Comparison of ENCODE assay signal across 1 cellular context in the genomic region with DNA sequence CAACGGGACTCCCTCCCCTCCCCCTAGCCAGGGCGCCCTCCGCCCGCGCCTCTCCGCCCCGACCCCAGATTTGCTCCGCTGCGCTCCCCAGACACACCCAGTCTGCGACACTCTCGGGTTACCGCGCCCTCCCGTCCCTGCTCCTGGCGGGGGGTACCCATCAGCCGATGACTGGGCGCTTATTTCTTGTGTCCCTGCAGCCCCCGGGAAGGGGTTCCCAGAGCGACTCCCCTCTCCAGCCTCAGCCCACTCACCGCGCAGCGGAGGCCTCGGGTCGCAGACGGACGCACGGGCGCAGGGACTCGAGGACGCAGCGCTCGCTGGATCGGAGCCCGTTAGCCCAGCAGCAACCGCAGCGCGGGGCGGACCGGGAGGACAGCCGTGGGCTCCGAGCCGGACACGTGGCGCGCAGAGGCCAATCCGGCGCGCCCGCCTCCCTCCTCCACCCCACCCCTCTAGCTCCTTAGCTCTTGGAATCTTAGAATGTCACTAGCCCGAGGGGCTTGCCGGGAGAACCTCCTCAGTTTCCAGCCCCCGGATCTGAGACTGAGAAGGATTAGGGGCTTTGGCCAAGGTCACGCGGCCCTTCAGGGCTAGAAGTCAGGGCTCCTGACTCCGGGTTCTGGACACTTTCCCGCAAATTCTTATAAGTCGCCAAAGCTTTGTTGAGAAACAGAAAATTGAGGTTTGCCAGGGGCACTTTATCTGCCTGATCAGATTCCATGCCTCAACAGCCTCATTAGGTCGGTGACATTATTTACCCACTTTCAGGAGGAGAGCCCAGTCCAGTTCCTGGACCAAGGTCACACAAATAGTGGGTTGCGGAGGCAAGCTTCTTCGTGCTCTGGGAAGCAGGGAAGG.
TF ChIP-seq lines count a peak whose summit lies in the region.

A gene (minus strand): TSS at position 354 of the 861 bp plus-strand sequence. CDS start 9,878 bp downstream, outside the sequence.

TF ChIP-seq in GM12878, 131 proteins besides CTCF, POLR2A, EP300 and RAD21 (continued from another document):
- TF ChIP-seq MYC (IDR thresholded peaks at IDR 0.05; ENCODE audit: insufficient read depth, insufficient read length, insufficient replicate concordance, low read length, severe bottlenecking) (no peak), ZNF24 (IDR thresholded peaks at IDR 0.05) (no peak), SPI1 (IDR thresholded peaks at IDR 0.05; ENCODE audit: borderline replicate concordance, insufficient read depth, low read depth, low read length) (no peak), BHLHE40 (IDR thresholded peaks at IDR 0.05; ENCODE audit: borderline replicate concordance in 1 of 2, low read depth in 2 of 2, low read length in 1 of 2) (peak in 1 of 2 experiments; percentile 69; a peak in 2 of 4 replicates), KAT2A (conservative IDR thresholded peaks at IDR 0.05; ENCODE audit: control insufficient read depth, low read depth, low read length) (no peak), EED (IDR thresholded peaks at IDR 0.05; ENCODE audit: low read depth) (peak; percentile 46), LARP7 (IDR thresholded peaks at IDR 0.05) (peak; percentile 57; the same call in 1 of the 2 replicates), ZNF207 (IDR thresholded peaks at IDR 0.05; ENCODE audit: borderline replicate concordance) (no peak), FOXK2 (IDR thresholded peaks at IDR 0.05) (no peak), KDM1A (IDR thresholded peaks at IDR 0.05; ENCODE audit: borderline replicate concordance) (no peak), TCF7 (IDR thresholded peaks at IDR 0.05; ENCODE audit: borderline replicate concordance) (no peak), JUNB (IDR thresholded peaks at IDR 0.05) (no peak), CBFB (IDR thresholded peaks at IDR 0.05; ENCODE audit: low read depth) (0 out of 2 replicates have a peak, but pooled peaks have one; percentile 18), MTA3 (IDR thresholded peaks at IDR 0.05; ENCODE audit: borderline replicate concordance, low read length) (no peak), SREBF1 (IDR thresholded peaks at IDR 0.05; ENCODE audit: low read length) (no peak), KLF5 (IDR thresholded peaks at IDR 0.05; ENCODE audit: partially characterized antibody) (no peak), PAX8 (IDR thresholded peaks at IDR 0.05) (no peak), SMARCA5 (IDR thresholded peaks at IDR 0.05) (0 out of 2 replicates have a peak, but pooled peaks have one; percentile 16), FOXM1 (IDR thresholded peaks at IDR 0.05; ENCODE audit: low read depth, low read length) (no peak), CHD2 (IDR thresholded peaks at IDR 0.05; ENCODE audit: borderline replicate concordance, low read depth, low read length) (no peak), HDAC2 (IDR thresholded peaks at IDR 0.05) (no peak), RB1 (IDR thresholded peaks at IDR 0.05; ENCODE audit: borderline replicate concordance) (peak; percentile 34; the same call in 1 of the 2 replicates), HDAC6 (IDR thresholded peaks at IDR 0.05; ENCODE audit: unreplicated experiment) (no peak), RCOR1 (conservative IDR thresholded peaks at IDR 0.05; ENCODE audit: low read depth, low read length) (no peak), HCFC1 (IDR thresholded peaks at IDR 0.05; ENCODE audit: low read length) (0 out of 2 replicates have a peak, but pooled peaks have one; percentile 14), BCL11A (IDR thresholded peaks at IDR 0.05; ENCODE audit: low read depth, low read length) (no peak), DPF2 (IDR thresholded peaks at IDR 0.05) (0 out of 2 replicates have a peak, but pooled peaks have one; percentile 42), MXI1 (IDR thresholded peaks at IDR 0.05; ENCODE audit: low read depth, low read length) (peak; percentile 16; the same call in 1 of the 2 replicates)
- TF ChIP-seq, protein P1, sequence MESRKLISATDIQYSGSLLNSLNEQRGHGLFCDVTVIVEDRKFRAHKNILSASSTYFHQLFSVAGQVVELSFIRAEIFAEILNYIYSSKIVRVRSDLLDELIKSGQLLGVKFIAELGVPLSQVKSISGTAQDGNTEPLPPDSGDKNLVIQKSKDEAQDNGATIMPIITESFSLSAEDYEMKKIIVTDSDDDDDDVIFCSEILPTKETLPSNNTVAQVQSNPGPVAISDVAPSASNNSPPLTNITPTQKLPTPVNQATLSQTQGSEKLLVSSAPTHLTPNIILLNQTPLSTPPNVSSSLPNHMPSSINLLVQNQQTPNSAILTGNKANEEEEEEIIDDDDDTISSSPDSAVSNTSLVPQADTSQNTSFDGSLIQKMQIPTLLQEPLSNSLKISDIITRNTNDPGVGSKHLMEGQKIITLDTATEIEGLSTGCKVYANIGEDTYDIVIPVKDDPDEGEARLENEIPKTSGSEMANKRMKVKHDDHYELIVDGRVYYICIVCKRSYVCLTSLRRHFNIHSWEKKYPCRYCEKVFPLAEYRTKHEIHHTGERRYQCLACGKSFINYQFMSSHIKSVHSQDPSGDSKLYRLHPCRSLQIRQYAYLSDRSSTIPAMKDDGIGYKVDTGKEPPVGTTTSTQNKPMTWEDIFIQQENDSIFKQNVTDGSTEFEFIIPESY (IDR thresholded peaks at IDR 0.05): no peak
- TF ChIP-seq, protein P2, sequence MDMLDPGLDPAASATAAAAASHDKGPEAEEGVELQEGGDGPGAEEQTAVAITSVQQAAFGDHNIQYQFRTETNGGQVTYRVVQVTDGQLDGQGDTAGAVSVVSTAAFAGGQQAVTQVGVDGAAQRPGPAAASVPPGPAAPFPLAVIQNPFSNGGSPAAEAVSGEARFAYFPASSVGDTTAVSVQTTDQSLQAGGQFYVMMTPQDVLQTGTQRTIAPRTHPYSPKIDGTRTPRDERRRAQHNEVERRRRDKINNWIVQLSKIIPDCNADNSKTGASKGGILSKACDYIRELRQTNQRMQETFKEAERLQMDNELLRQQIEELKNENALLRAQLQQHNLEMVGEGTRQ (IDR thresholded peaks at IDR 0.05; ENCODE audit: borderline replicate concordance, low read depth, low read length): peak; percentile 93
- TF ChIP-seq, protein P3, sequence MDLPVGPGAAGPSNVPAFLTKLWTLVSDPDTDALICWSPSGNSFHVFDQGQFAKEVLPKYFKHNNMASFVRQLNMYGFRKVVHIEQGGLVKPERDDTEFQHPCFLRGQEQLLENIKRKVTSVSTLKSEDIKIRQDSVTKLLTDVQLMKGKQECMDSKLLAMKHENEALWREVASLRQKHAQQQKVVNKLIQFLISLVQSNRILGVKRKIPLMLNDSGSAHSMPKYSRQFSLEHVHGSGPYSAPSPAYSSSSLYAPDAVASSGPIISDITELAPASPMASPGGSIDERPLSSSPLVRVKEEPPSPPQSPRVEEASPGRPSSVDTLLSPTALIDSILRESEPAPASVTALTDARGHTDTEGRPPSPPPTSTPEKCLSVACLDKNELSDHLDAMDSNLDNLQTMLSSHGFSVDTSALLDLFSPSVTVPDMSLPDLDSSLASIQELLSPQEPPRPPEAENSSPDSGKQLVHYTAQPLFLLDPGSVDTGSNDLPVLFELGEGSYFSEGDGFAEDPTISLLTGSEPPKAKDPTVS (IDR thresholded peaks at IDR 0.05; ENCODE audit: low read depth, low read length): no peak
- TF ChIP-seq, protein P4, sequence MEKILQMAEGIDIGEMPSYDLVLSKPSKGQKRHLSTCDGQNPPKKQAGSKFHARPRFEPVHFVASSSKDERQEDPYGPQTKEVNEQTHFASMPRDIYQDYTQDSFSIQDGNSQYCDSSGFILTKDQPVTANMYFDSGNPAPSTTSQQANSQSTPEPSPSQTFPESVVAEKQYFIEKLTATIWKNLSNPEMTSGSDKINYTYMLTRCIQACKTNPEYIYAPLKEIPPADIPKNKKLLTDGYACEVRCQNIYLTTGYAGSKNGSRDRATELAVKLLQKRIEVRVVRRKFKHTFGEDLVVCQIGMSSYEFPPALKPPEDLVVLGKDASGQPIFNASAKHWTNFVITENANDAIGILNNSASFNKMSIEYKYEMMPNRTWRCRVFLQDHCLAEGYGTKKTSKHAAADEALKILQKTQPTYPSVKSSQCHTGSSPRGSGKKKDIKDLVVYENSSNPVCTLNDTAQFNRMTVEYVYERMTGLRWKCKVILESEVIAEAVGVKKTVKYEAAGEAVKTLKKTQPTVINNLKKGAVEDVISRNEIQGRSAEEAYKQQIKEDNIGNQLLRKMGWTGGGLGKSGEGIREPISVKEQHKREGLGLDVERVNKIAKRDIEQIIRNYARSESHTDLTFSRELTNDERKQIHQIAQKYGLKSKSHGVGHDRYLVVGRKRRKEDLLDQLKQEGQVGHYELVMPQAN (conservative IDR thresholded peaks at IDR 0.05): peak; percentile 56
